Comparison of ENCODE assay signal across 10 cellular contexts in the genomic region with DNA sequence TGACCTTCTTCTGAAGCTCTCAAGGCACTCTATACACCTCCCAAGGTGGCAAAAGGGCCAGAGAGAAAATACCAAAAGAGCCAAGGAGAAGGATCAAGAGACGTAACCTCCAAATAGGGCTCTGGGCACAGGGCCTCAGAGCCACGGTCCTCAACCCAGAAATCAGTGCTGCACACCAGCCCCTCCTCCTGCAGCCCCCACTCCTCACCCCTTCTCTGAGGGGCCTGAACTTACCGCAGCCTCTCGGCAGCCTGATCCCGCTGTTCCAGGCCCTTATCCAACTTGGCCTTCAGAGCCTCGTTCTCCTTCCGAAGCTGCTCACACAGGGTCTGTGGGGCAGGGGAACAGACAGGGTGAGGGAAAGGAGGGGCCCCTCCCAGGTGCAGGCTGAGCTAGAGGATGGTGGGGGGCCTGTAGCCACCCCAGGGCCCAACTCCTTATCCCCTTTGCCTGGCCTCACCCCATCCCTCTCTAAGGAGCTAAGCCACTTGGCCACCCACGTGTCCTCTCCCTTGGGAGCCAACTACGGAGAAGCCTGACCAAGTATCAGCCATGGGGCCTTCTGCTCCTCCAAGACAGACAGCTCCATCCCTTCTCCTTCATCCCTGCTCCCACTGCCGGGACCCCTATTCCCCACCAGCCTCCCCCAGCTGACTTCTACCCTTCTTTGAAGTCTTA. TPM values are rescaled to one million over a fixed set of nuclear protein-coding genes. Genes with fewer than 3 reads are reported as not detected.
DNase-seq lines count a peak whose midpoint lies in the region; ATAC-seq and TF ChIP-seq lines count a peak whose summit lies in the region.
"Had no signal": no experiment of that assay in that cellular context is flagged by ENCODE, and none has a peak within 500 bp of the region (broad histone marks: within the 10 kb centered on the region; RNA-seq: fewer than 3 reads in every experiment).

No MANE protein-coding gene starts in this region.

- H3K9me3 Mint-ChIP-seq in activated CD8-positive, alpha-beta T cell treated with anti-CD3 and anti-CD28 coated beads, Interleukin-2, amount 10 ng/mL, durations not matched to agents 7 days and 5 days (ENCODE audit: insufficient read depth): no peaks in the 10 kb centered on the region
- H3K9me3 Mint-ChIP-seq in mesothelial cell of epicardium: no peaks in the 10 kb centered on the region

- intact Hi-C loops in Right ventricle myocardium inferior (cut with DNase I): loop anchor here (1.0 to 5.0 kb wide), 2 partner anchors 63 to 110 kb away; no protein-coding TSS in a partner anchor
- intact Hi-C loops in cardiac septum (cut with DNase I): loop anchor here (1.0 to 5.0 kb wide), 2 partner anchors 63 to 110 kb away; no protein-coding TSS in a partner anchor

- peak; percentile 50 for DNase-seq in Right ventricle myocardium inferior (ENCODE audit: missing footprints)
- DNase-seq in cardiac septum (ENCODE audit: low spot score): no peak
- DNase-seq in activated CD8-positive, alpha-beta T cell treated with anti-CD3 and anti-CD28 coated beads, Interleukin-2, amount 10 ng/mL, durations not matched to agents 7 days and 5 days: no peak
- DNase-seq in mesothelial cell of epicardium (ENCODE audit: low spot score in 2 of 2, unreplicated experiment in 2 of 2): no peak
- no peak for DNase-seq in cortex of kidney (lab: John Stamatoyannopoulos, UW)
- DNase-seq in SHP77 (lab: John Stamatoyannopoulos, UW): no peak
- no peak for DNase-seq in middle frontal gyrus (ENCODE audit: extremely low spot score, low spot score)
- DNase-seq: NCI-H2029, SIG-M5 had no signal

- CTCF ChIA-PET in activated CD8-positive, alpha-beta T cell treated with anti-CD3 and anti-CD28 coated beads, Interleukin-2, amount 10 ng/mL, durations not matched to agents 7 days and 5 days (lab: Charles Lee): interaction anchor here (0.7 to 8.1 kb wide), 31 partner anchors 9 to 320 kb away, joined by 3 to 297 read pairs (median 5); a partner anchor contains a TSS

- ATAC-seq in Right ventricle myocardium inferior: no peak
- peak; percentile 21 for ATAC-seq in activated CD8-positive, alpha-beta T cell treated with anti-CD3 and anti-CD28 coated beads, Interleukin-2, amount 10 ng/mL, durations not matched to agents 7 days and 5 days
- no peak for ATAC-seq in GM19328 (IDR thresholded peaks at IDR 0.05; ENCODE audit: unreplicated experiment)

- peaks cover 14% of the 10 kb centered on the region for H3K4me1 Mint-ChIP-seq in activated CD8-positive, alpha-beta T cell treated with anti-CD3 and anti-CD28 coated beads, Interleukin-2, amount 10 ng/mL, durations not matched to agents 7 days and 5 days (ENCODE audit: low read depth)
- no peaks in the 10 kb centered on the region for H3K4me1 Mint-ChIP-seq in mesothelial cell of epicardium

- peak; percentile 23 for TF ChIP-seq CTCF in mesothelial cell of epicardium (IDR thresholded peaks at IDR 0.05; ENCODE audit: unreplicated experiment)

- H3K27me3 Mint-ChIP-seq in activated CD8-positive, alpha-beta T cell treated with anti-CD3 and anti-CD28 coated beads, Interleukin-2, amount 10 ng/mL, durations not matched to agents 7 days and 5 days (ENCODE audit: low read depth): no peaks in the 10 kb centered on the region
- no peaks in the 10 kb centered on the region for H3K27me3 Mint-ChIP-seq in mesothelial cell of epicardium (ENCODE audit: low read depth)

- POLR2A ChIA-PET in activated CD8-positive, alpha-beta T cell treated with anti-CD3 and anti-CD28 coated beads, Interleukin-2, amount 10 ng/mL, durations not matched to agents 7 days and 5 days (lab: Charles Lee): interaction anchor here (1.0 to 1.2 kb wide), 2 partner anchors 10 to 200 kb away, joined by 3 to 4 read pairs; a partner anchor contains a TSS

- H3K27ac Mint-ChIP-seq in activated CD8-positive, alpha-beta T cell treated with anti-CD3 and anti-CD28 coated beads, Interleukin-2, amount 10 ng/mL, durations not matched to agents 7 days and 5 days: peak overlapping the region; percentile 60
- H3K27ac Mint-ChIP-seq in mesothelial cell of epicardium: no peak overlapping the region

- no peak overlapping the region for H3K4me3 Mint-ChIP-seq in activated CD8-positive, alpha-beta T cell treated with anti-CD3 and anti-CD28 coated beads, Interleukin-2, amount 10 ng/mL, durations not matched to agents 7 days and 5 days
- no peak overlapping the region for H3K4me3 Mint-ChIP-seq in mesothelial cell of epicardium

- H3K36me3 Mint-ChIP-seq in activated CD8-positive, alpha-beta T cell treated with anti-CD3 and anti-CD28 coated beads, Interleukin-2, amount 10 ng/mL, durations not matched to agents 7 days and 5 days (ENCODE audit: low read depth): peaks cover 59% of the 10 kb centered on the region
- peaks cover 33% of the 10 kb centered on the region for H3K36me3 Mint-ChIP-seq in mesothelial cell of epicardium

RNA-seq across cellular contexts. Expression of a gene that starts 28.8 kb away (rescaled TPM):
- 114 TPM for total RNA-seq in Right ventricle myocardium inferior
- 110 TPM for total RNA-seq in cardiac septum
- 100 to 1,000 TPM; 132 to 138 TPM for total RNA-seq in activated CD8-positive, alpha-beta T cell treated with anti-CD3 and anti-CD28 coated beads, Interleukin-2, amount 10 ng/mL, durations not matched to agents 7 days and 5 days
- 80.4 to 84.1 TPM (median 81.8 TPM) in 3 replicates for total RNA-seq in mesothelial cell of epicardium

RNA-seq across cellular contexts. Expression of a gene that starts 31.7 kb away (rescaled TPM):
- total RNA-seq in Right ventricle myocardium inferior (627 TPM), cardiac septum (461 TPM), mesothelial cell of epicardium (2.0 to 2.6 TPM (median 2.4 TPM) in 3 replicates)
- not detected for total RNA-seq in activated CD8-positive, alpha-beta T cell treated with anti-CD3 and anti-CD28 coated beads, Interleukin-2, amount 10 ng/mL, durations not matched to agents 7 days and 5 days

Comparison
In these comparisons a context has a peak if more than half of its experiments do, and no peak if none do; other contexts are left out.
1. RNA of a gene that starts 31.7 kb away (total RNA-seq): 627 TPM in Right ventricle myocardium inferior (single experiment) and 461 TPM in cardiac septum (single experiment); 2.0 to 2.6 TPM in mesothelial cell of epicardium and not detected in activated CD8-positive, alpha-beta T cell treated with anti-CD3 and anti-CD28 coated beads, Interleukin-2, amount 10 ng/mL, durations not matched to agents 7 days and 5 days; every median in the first group is over 100 times any median in the second.